Comparison of ENCODE assay signal across 1 cellular context in genomic region chrX:97021680-97022079, GRCh38.
TF ChIP-seq lines count a peak whose summit lies in the region.

No MANE protein-coding gene starts in this region.

TF ChIP-seq in HepG2, 621 proteins besides CTCF, POLR2A, EP300 and RAD21 (continued from another document):
- no peak for TF ChIP-seq ZNF512 (CRISPR knock-in tag; IDR thresholded peaks at IDR 0.05)
- no peak for TF ChIP-seq ATF6 (CRISPR knock-in tag; conservative IDR thresholded peaks at IDR 0.05)
- TF ChIP-seq HDAC1 (CRISPR knock-in tag; IDR thresholded peaks at IDR 0.05): no peak
- no peak for TF ChIP-seq ZNF562 (CRISPR knock-in tag; IDR thresholded peaks at IDR 0.05; ENCODE audit: borderline replicate concordance)
- no peak for TF ChIP-seq MATR3 (CRISPR knock-in tag; IDR thresholded peaks at IDR 0.05)
- no peak for TF ChIP-seq TEF (CRISPR knock-in tag; IDR thresholded peaks at IDR 0.05)
